In the genomic region with DNA sequence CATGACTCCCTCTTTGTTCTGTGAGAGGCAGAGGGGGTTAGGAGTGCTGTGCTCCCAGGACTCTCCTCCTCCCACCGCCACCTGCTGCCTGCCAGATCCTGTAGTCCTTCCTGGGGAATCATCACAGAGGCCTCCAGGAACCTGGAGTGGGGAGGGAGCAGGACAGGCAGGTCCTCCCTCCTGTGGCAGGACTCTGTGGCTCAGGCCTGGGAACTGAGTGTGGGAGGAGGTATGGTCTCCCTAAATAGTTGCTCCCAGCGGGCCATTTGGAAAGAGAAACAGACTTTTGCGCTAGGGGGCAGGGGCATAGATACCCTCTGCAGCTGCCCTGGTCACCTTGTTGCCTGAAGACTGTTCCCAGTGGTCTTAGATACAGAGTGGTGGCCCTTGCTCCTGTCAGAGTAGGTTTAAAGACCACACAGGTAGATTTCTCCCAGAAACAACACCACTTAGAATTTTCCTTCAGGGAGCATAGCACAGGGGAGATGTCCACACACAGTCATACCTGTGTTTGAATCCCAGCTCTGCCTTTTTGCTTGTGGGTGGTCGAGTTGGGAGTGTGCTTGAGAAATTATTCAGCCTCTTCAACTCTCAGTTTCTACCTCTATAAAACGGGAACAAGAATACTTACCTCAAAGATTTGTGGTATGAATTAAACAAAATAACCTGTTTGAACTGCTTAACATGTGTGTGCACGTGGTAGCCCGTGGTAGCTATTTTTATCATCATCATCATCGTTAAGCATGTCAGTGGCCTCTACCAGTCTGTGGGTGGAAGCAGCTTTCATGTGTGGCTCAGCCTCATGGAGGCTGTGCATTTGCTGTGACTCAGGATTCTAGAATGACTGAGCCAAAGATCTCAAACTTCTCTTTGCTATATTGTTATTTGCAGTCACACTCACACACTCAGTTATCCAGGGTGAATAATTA, we compare ENCODE assay signal across 8 cellular contexts. TPM values are rescaled to one million over a fixed set of nuclear protein-coding genes. Genes with fewer than 3 reads are reported as not detected.
DNase-seq lines count a peak whose midpoint lies in the region; ATAC-seq, FAIRE-seq and TF ChIP-seq lines count a peak whose summit lies in the region.

No MANE protein-coding gene starts in this region.

- in situ Hi-C loops in brain microvascular endothelial cell (cut with HindIII; ENCODE audit: low pct_ligation_motif_present, low sequenced_read_pairs) = no loop called here

- H3K9me3 ChIP-seq in naive thymus-derived CD4-positive, alpha-beta T cell (ENCODE audit: control insufficient read depth in 2 of 3, low read length in 3 of 3) = no peaks in the 10 kb centered on the region
- H3K9me3 ChIP-seq in vagina = no peaks in the 10 kb centered on the region

- peak; percentile 51 for ATAC-seq in GM18870 (IDR thresholded peaks at IDR 0.05; ENCODE audit: unreplicated experiment)
- ATAC-seq in HG03064 (IDR thresholded peaks at IDR 0.05; ENCODE audit: low read depth, unreplicated experiment) = peak; percentile 39
- peak; percentile 77 for ATAC-seq in naive thymus-derived CD4-positive, alpha-beta T cell

- H3K9me3 Mint-ChIP-seq in T-helper 2 cell treated with Interferon-gamma antibody and Interleukin-4, amounts not matched to agents 5 μg/mL and 100 μg/mL, for 36 hours = no peaks in the 10 kb centered on the region
- no peaks in the 10 kb centered on the region for H3K9me3 Mint-ChIP-seq in naive thymus-derived CD4-positive, alpha-beta T cell

- H3K27ac ChIP-seq in brain microvascular endothelial cell (peak overlapping the region; percentile 97), vagina (peak overlapping the region; percentile 70)
- peak overlapping the region; percentile 83 for H3K27ac ChIP-seq in naive thymus-derived CD4-positive, alpha-beta T cell (ENCODE audit: low read depth, low read length)

- peaks cover 96 to 98% of the 10 kb centered on the region in 2 donors for H3K4me1 ChIP-seq in naive thymus-derived CD4-positive, alpha-beta T cell (ENCODE audit: control insufficient read depth in 2 of 2, insufficient read depth in 2 of 2, low read length in 2 of 2)
- peaks cover 94% of the 10 kb centered on the region for H3K4me1 ChIP-seq in vagina

- peaks cover 59% of the 10 kb centered on the region for H3K36me3 Mint-ChIP-seq in T-helper 2 cell treated with Interferon-gamma antibody and Interleukin-4, amounts not matched to agents 5 μg/mL and 100 μg/mL, for 36 hours (ENCODE audit: low read depth)
- peaks cover 0 to 58% (median 8%) of the 10 kb centered on the region in 5 donors for H3K36me3 Mint-ChIP-seq in naive thymus-derived CD4-positive, alpha-beta T cell

- H3K27ac Mint-ChIP-seq in T-helper 2 cell treated with Interferon-gamma antibody and Interleukin-4, amounts not matched to agents 5 μg/mL and 100 μg/mL, for 36 hours = peak overlapping the region; percentile 87
- H3K27ac Mint-ChIP-seq in naive thymus-derived CD4-positive, alpha-beta T cell = peak overlapping the region; percentile 88 to 99 (median 96)

- TF ChIP-seq CTCF in brain microvascular endothelial cell (IDR thresholded peaks at IDR 0.05; ENCODE audit: low read depth, low read length, missing control alignments) (no peak), vagina (IDR thresholded peaks at IDR 0.05) (no peak), D721Med (IDR thresholded peaks at IDR 0.05; ENCODE audit: insufficient read depth, missing control alignments) (no peak)

- TF ChIP-seq POLR2A in vagina (IDR thresholded peaks at IDR 0.05) = no peak

- peaks cover 84% of the 10 kb centered on the region for H3K4me1 Mint-ChIP-seq in T-helper 2 cell treated with Interferon-gamma antibody and Interleukin-4, amounts not matched to agents 5 μg/mL and 100 μg/mL, for 36 hours (ENCODE audit: low read depth)
- H3K4me1 Mint-ChIP-seq in naive thymus-derived CD4-positive, alpha-beta T cell = peaks cover 85 to 98% (median 97%) of the 10 kb centered on the region in 7 donors

- no peak for FAIRE-seq in D721Med (lab: Jason Lieb, UNC)

- H3K36me3 ChIP-seq in brain microvascular endothelial cell (replicated peaks) (no peaks in the 10 kb centered on the region), vagina (no peaks in the 10 kb centered on the region)
- H3K36me3 ChIP-seq in naive thymus-derived CD4-positive, alpha-beta T cell (ENCODE audit: control insufficient read depth in 2 of 3, insufficient read depth in 3 of 3, low read length in 3 of 3) = peaks cover 0 to 12% (median under 1%) of the 10 kb centered on the region in 3 experiments

- no peak overlapping the region for H3K4me3 ChIP-seq in brain microvascular endothelial cell (ENCODE audit: low read depth, low read length)
- peak overlapping the region; percentile 7 for H3K4me3 ChIP-seq in naive thymus-derived CD4-positive, alpha-beta T cell (ENCODE audit: low read length)
- H3K4me3 ChIP-seq in vagina = no peak overlapping the region

- DNase-seq in T-helper 2 cell treated with Interferon-gamma antibody and Interleukin-4, amounts not matched to agents 5 μg/mL and 100 μg/mL, for 36 hours (ENCODE audit: low spot score) = peak; percentile 84
- peak; percentile 86 for DNase-seq in brain microvascular endothelial cell
- DNase-seq in naive thymus-derived CD4-positive, alpha-beta T cell = peak in 8 of 9 donors; percentile 56 to 82 (median 69)
- peak in 1 of 2 donors; percentile 82 for DNase-seq in vagina (ENCODE audit: extremely low spot score in 2 of 2)
- no peak for DNase-seq in NCI-H1436 treated with DMSO at 0.1 percent for 48 hours (lab: John Stamatoyannopoulos, UW)
- no peak for DNase-seq in D721Med (ENCODE audit: insufficient read length, low spot score)

- intact Hi-C loops in naive thymus-derived CD4-positive, alpha-beta T cell (cut with micrococcal nuclease) = loop anchor here in 1 of 2 donors (1.0 to 10.0 kb wide), 3 partner anchors 48 to 790 kb away; a partner anchor contains a TSS
- intact Hi-C loops in vagina (cut with DNase I) = no loop called here

- CTCF ChIA-PET in naive thymus-derived CD4-positive, alpha-beta T cell (lab: Charles Lee) = interaction anchor here (0.7 to 5.0 kb wide), 13 partner anchors 8 to 70 kb away, joined by 3 to 27 read pairs (median 7); a partner anchor contains a TSS

- no peaks in the 10 kb centered on the region for H3K27me3 Mint-ChIP-seq in T-helper 2 cell treated with Interferon-gamma antibody and Interleukin-4, amounts not matched to agents 5 μg/mL and 100 μg/mL, for 36 hours (ENCODE audit: low read depth)
- H3K27me3 Mint-ChIP-seq in naive thymus-derived CD4-positive, alpha-beta T cell = no peaks in the 10 kb centered on the region

- H3K27me3 ChIP-seq in brain microvascular endothelial cell (replicated peaks) = no peaks in the 10 kb centered on the region
- H3K27me3 ChIP-seq in naive thymus-derived CD4-positive, alpha-beta T cell (ENCODE audit: control insufficient read depth in 2 of 2, insufficient read depth in 2 of 2, low read length in 2 of 2) = no peaks in the 10 kb centered on the region
- no peaks in the 10 kb centered on the region for H3K27me3 ChIP-seq in vagina

- POLR2A ChIA-PET in naive thymus-derived CD4-positive, alpha-beta T cell (lab: Charles Lee) = interaction anchor here (1.1 to 11.5 kb wide), 16 partner anchors 8 to 70 kb away, joined by 3 to 182 read pairs (median 21); a partner anchor contains a TSS

- H3K4me3 Mint-ChIP-seq in T-helper 2 cell treated with Interferon-gamma antibody and Interleukin-4, amounts not matched to agents 5 μg/mL and 100 μg/mL, for 36 hours = peak overlapping the region; percentile 63
- H3K4me3 Mint-ChIP-seq in naive thymus-derived CD4-positive, alpha-beta T cell = peak overlapping the region; percentile 46 to 92 (median 71)

RNA-seq across cellular contexts. Expression of a gene that starts 55.8 kb away (rescaled TPM):
- 10 to 100 TPM in 1 of 5 experiments, 1 to 10 TPM in 4; 6.8 to 10.8 (median 8.0) TPM for total RNA-seq in naive thymus-derived CD4-positive, alpha-beta T cell
- polyA plus RNA-seq in naive thymus-derived CD4-positive, alpha-beta T cell = 1 to 10 TPM; 1.8 to 3.6 TPM
- 15.2 TPM for total RNA-seq in vagina

Comparison
In these comparisons a context has a peak if more than half of its experiments do, and no peak if none do; other contexts are left out.
1. DNase-seq: peak in T-helper 2 cell treated with Interferon-gamma antibody and Interleukin-4, amounts not matched to agents 5 μg/mL and 100 μg/mL, for 36 hours (single experiment), brain microvascular endothelial cell (single experiment) and naive thymus-derived CD4-positive, alpha-beta T cell (8 of 9); none in NCI-H1436 treated with DMSO at 0.1 percent for 48 hours (single experiment) and D721Med (single experiment).
2. Peak in every context shown above with its lines, with median percentiles within 50 percentile points of each other: ATAC-seq and H3K27ac ChIP-seq.